13 cellular contexts compared by ENCODE assay signal in the genomic region with DNA sequence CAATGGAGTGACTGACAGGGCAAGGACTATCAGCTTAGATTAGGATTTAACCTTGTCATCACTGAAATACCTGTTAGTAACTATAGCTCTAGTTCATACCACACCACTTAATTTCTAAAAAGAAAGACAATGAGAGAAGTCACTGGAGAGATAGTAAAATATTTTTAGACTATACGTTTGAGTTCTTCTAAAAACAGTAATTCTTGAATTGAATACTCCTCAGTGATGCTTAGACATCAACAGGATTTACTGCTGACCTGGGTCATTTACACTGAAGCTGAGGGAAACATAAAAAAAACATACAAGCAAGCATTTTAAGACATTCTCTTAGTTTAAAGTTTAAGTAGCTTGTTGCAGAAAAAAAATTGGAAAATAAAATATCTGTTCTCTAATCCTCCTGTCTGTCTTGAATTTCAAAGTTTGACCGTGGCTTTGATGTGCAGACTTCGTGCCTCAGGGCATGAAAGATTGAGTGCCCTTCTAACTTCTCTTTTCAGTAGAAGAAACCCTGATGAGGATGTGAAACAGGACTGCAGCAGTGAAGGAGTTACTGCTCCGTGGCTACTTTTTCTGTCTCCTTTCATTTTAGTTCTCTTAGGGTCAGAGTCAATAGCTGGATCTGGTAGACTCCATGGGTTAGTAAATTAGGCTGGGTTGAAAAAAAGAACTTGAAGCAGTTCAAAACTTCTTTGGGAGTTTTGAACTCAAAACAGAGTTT.
DNase-seq lines count a peak whose midpoint lies in the region; ATAC-seq and TF ChIP-seq lines count a peak whose summit lies in the region.
"Had no signal": no experiment of that assay in that cellular context is flagged by ENCODE, and none has a peak within 500 bp of the region (broad histone marks: within the 10 kb centered on the region; RNA-seq: fewer than 3 reads in every experiment).

No MANE protein-coding gene starts in this region.

- no peak for TF ChIP-seq CTCF in nephron (IDR thresholded peaks at IDR 0.05; ENCODE audit: unreplicated experiment in 3 of 3)

- H3K27ac Mint-ChIP-seq in nephron = peak overlapping the region; percentile 79 to 87 (median 83)
- H3K27ac Mint-ChIP-seq: immature natural killer cell; naive thymus-derived CD8-positive, alpha-beta T cell had no signal

- no peak for DNase-seq in mucosa of gallbladder (ENCODE audit: low spot score)
- DNase-seq in HUDEP-2 (lab: John Stamatoyannopoulos, UW; ENCODE audit: unreplicated experiment in 76 of 76) = no peak
- DNase-seq in NCI-H128 (lab: John Stamatoyannopoulos, UW; ENCODE audit: unreplicated experiment) = no peak
- DNase-seq: activated effector memory CD4-positive, alpha-beta T cell treated with anti-CD3 and anti-CD28 coated beads, Interleukin-2, amount 50 U/mL, for 16 hours; caudate nucleus; immature natural killer cell; naive thymus-derived CD8-positive, alpha-beta T cell had no signal

- H3K27me3 Mint-ChIP-seq in nephron (ENCODE audit: low read depth) = no peaks in the 10 kb centered on the region

- peak; percentile 48 for ATAC-seq in GM18520 (IDR thresholded peaks at IDR 0.05; ENCODE audit: unreplicated experiment)
- ATAC-seq in GM21423 (IDR thresholded peaks at IDR 0.05; ENCODE audit: unreplicated experiment) = peak; percentile 69
- peak; percentile 81 for ATAC-seq in HG03354 (IDR thresholded peaks at IDR 0.05; ENCODE audit: poor library complexity, severe bottlenecking, unreplicated experiment)
- ATAC-seq in HG03097 (IDR thresholded peaks at IDR 0.05; ENCODE audit: low FRiP score, unreplicated experiment) = no peak
- ATAC-seq: K562; naive thymus-derived CD8-positive, alpha-beta T cell had no signal

- H3K9me3 Mint-ChIP-seq in nephron = peaks cover 2% of the 10 kb centered on the region

- peaks cover 35% of the 10 kb centered on the region for H3K4me1 Mint-ChIP-seq in nephron
- H3K4me1 Mint-ChIP-seq: immature natural killer cell had no signal

- H3K36me3 Mint-ChIP-seq in nephron (ENCODE audit: low read depth) = peaks cover 11% of the 10 kb centered on the region
- H3K36me3 Mint-ChIP-seq: immature natural killer cell had no signal

- peak overlapping the region; percentile 11 to 55 (median 20) for H3K4me3 Mint-ChIP-seq in nephron
- H3K4me3 Mint-ChIP-seq: immature natural killer cell; naive thymus-derived CD8-positive, alpha-beta T cell had no signal
